ENCODE assay signal across 1 cellular context in genomic region chr6:148342146-148343027, GRCh38.
A peak's percentile ranks its signal among the peaks of the same experiment; 100 is the strongest.
TF ChIP-seq lines count a peak whose summit lies in the region.

Gene SASH1 (plus strand): TSS chr6:148342838. CDS start chr6:148343068, 230 bp downstream.

TF ChIP-seq in HepG2, 621 proteins besides CTCF, POLR2A, EP300 and RAD21 (continued from another document and continues in another):
- no peak for TF ChIP-seq BATF2 (CRISPR knock-in tag; IDR thresholded peaks at IDR 0.05)
- TF ChIP-seq HBP1 (CRISPR knock-in tag; IDR thresholded peaks at IDR 0.05; ENCODE audit: low read depth), result peak; percentile 19; the same call in 1 of the 2 replicates
- TF ChIP-seq NCOA5 (CRISPR knock-in tag; IDR thresholded peaks at IDR 0.05), result no peak
- peak; percentile 77 for TF ChIP-seq ZBTB25 (CRISPR knock-in tag; IDR thresholded peaks at IDR 0.05)
- TF ChIP-seq ZHX1 (CRISPR knock-in tag; IDR thresholded peaks at IDR 0.05; ENCODE audit: low read depth), result no peak
- no peak for TF ChIP-seq ZNF567 (CRISPR knock-in tag; IDR thresholded peaks at IDR 0.05; ENCODE audit: borderline replicate concordance)
- TF ChIP-seq ZNF597 (CRISPR knock-in tag; IDR thresholded peaks at IDR 0.05), result no peak
- TF ChIP-seq PPARG (CRISPR knock-in tag; conservative IDR thresholded peaks at IDR 0.05), result no peak; the same call in 1 of the 2 replicates
- TF ChIP-seq NCOA1 (CRISPR knock-in tag; IDR thresholded peaks at IDR 0.05), result no peak
- TF ChIP-seq GLMP (CRISPR knock-in tag; IDR thresholded peaks at IDR 0.05; ENCODE audit: borderline replicate concordance), result no peak
- TF ChIP-seq TSC22D2 (CRISPR knock-in tag; IDR thresholded peaks at IDR 0.05; ENCODE audit: borderline replicate concordance), result no peak
- TF ChIP-seq KLF16 (CRISPR knock-in tag; IDR thresholded peaks at IDR 0.05), result peak in 1 of 2 experiments; percentile 86; a peak in 2 of 4 replicates
- peak; percentile 69 for TF ChIP-seq NCOA2 (CRISPR knock-in tag; IDR thresholded peaks at IDR 0.05)
- TF ChIP-seq ATF3 (CRISPR knock-in tag; IDR thresholded peaks at IDR 0.05), result no peak; the same call in 1 of the 2 replicates
- 0 out of 2 replicates have a peak, but pooled peaks have one; percentile 28 for TF ChIP-seq RBAK (CRISPR knock-in tag; IDR thresholded peaks at IDR 0.05)
- peak; percentile 43; the same call in 1 of the 2 replicates for TF ChIP-seq REPIN1 (CRISPR knock-in tag; IDR thresholded peaks at IDR 0.05; ENCODE audit: borderline replicate concordance, low read depth)
- no peak for TF ChIP-seq ZNF720 (CRISPR knock-in tag; IDR thresholded peaks at IDR 0.05)
- TF ChIP-seq ZNF569 (CRISPR knock-in tag; IDR thresholded peaks at IDR 0.05; ENCODE audit: borderline replicate concordance), result no peak
- peak; percentile 91; the same call in 1 of the 2 replicates for TF ChIP-seq GLI4 (CRISPR knock-in tag; IDR thresholded peaks at IDR 0.05; ENCODE audit: borderline replicate concordance)
- peak; percentile 53; the same call in 1 of the 2 replicates for TF ChIP-seq ZNF232 (CRISPR knock-in tag; IDR thresholded peaks at IDR 0.05; ENCODE audit: borderline replicate concordance)
- no peak for TF ChIP-seq ZBTB4 (CRISPR knock-in tag; IDR thresholded peaks at IDR 0.05; ENCODE audit: borderline replicate concordance)
- TF ChIP-seq ZNF281 (CRISPR knock-in tag; IDR thresholded peaks at IDR 0.05; ENCODE audit: borderline replicate concordance), result no peak
- no peak for TF ChIP-seq CBX5 (CRISPR knock-in tag; IDR thresholded peaks at IDR 0.05; ENCODE audit: borderline replicate concordance)
- no peak for TF ChIP-seq ZNF30 (CRISPR knock-in tag; IDR thresholded peaks at IDR 0.05)
- no peak for TF ChIP-seq ZNF318 (CRISPR knock-in tag; IDR thresholded peaks at IDR 0.05)
- TF ChIP-seq ZFP90 (CRISPR knock-in tag; IDR thresholded peaks at IDR 0.05; ENCODE audit: borderline replicate concordance), result no peak; the same call in 1 of the 2 replicates
- no peak for TF ChIP-seq ATAD3A (CRISPR knock-in tag; IDR thresholded peaks at IDR 0.05)
- no peak for TF ChIP-seq ZNF17 (CRISPR knock-in tag; IDR thresholded peaks at IDR 0.05)
- TF ChIP-seq TRIM24 (CRISPR knock-in tag; IDR thresholded peaks at IDR 0.05), result no peak
